Comparison of ENCODE assay signal across 11 cellular contexts in genomic region chr6:16819752-16820151, GRCh38. TPM values are rescaled to one million over a fixed set of nuclear protein-coding genes. Genes with fewer than 3 reads are reported as not detected.
DNase-seq lines count a peak whose midpoint lies in the region; ATAC-seq and TF ChIP-seq lines count a peak whose summit lies in the region.
"Had no signal": no experiment of that assay in that cellular context is flagged by ENCODE, and none has a peak within 500 bp of the region (broad histone marks: within the 10 kb centered on the region; RNA-seq: fewer than 3 reads in every experiment).

No MANE protein-coding gene starts in this region.

- intact Hi-C loops in activated CD8-positive, alpha-beta T cell treated with anti-CD3 and anti-CD28 coated beads for 36 hours (cut with micrococcal nuclease) = no loop called here
- intact Hi-C loops in CD14-positive monocyte (cut with micrococcal nuclease) = no loop called here

- ATAC-seq in activated CD8-positive, alpha-beta T cell treated with anti-CD3 and anti-CD28 coated beads for 36 hours = no peak
- ATAC-seq in HG03354 (IDR thresholded peaks at IDR 0.05; ENCODE audit: poor library complexity, severe bottlenecking, unreplicated experiment) = no peak

- in situ Hi-C loops in ACHN (cut with HindIII; ENCODE audit: low pct_ligation_motif_present, low pct_unique_long_range_greater_than_20kb, low sequenced_read_pairs) = no loop called here

- peaks cover 3% of the 10 kb centered on the region for H3K4me1 Mint-ChIP-seq in activated CD8-positive, alpha-beta T cell treated with anti-CD3 and anti-CD28 coated beads for 36 hours (ENCODE audit: low read depth)
- H3K4me1 Mint-ChIP-seq in CD14-positive monocyte = peaks cover 7% of the 10 kb centered on the region

- H3K27me3 Mint-ChIP-seq in activated CD8-positive, alpha-beta T cell treated with anti-CD3 and anti-CD28 coated beads for 36 hours = peaks cover 13% of the 10 kb centered on the region
- H3K27me3 Mint-ChIP-seq in CD14-positive monocyte (ENCODE audit: low read depth in 3 of 3) = peaks cover 7 to 9% (median 9%) of the 10 kb centered on the region in 3 donors

- H3K4me3 Mint-ChIP-seq in activated CD8-positive, alpha-beta T cell treated with anti-CD3 and anti-CD28 coated beads for 36 hours = no peak overlapping the region
- H3K4me3 Mint-ChIP-seq in CD14-positive monocyte = no peak overlapping the region
- H3K4me3 Mint-ChIP-seq: dendritic cell treated with granulocyte-macrophage colony-stimulating factor and Interleukin-4, amounts not matched to agents 40 ng/mL and 50 ng/mL, for 4 days; T-helper 2 cell treated with Interferon-gamma antibody and Interleukin-4, amounts not matched to agents 5 μg/mL and 100 μg/mL, for 36 hours had no signal

- peak; percentile 17 for DNase-seq in ACHN
- DNase-seq in RPMI8226 = peak; percentile 17
- peak; percentile 58 for DNase-seq in fibroblast of peridontal ligament (ENCODE audit: extremely low read depth)
- DNase-seq in NOMO-1 treated with DMSO at 0.1 percent for 48 hours (lab: John Stamatoyannopoulos, UW; ENCODE audit: unreplicated experiment) = no peak
- DNase-seq in activated CD8-positive, alpha-beta T cell treated with anti-CD3 and anti-CD28 coated beads for 36 hours = no peak
- no peak for DNase-seq in CD14-positive monocyte (ENCODE audit: low spot score)
- DNase-seq: stimulated activated CD4-positive, alpha-beta T cell treated with anti-CD3 and anti-CD28 coated beads, Interleukin-4, amount 100 ng/mL, for 1 hour had no signal

- TF ChIP-seq CTCF in GM12872 (IDR thresholded peaks at IDR 0.05; ENCODE audit: insufficient read depth, low read depth, low read length) = peak; percentile 23; the same call in 1 of the 3 replicates
- no peak for TF ChIP-seq CTCF in activated CD8-positive, alpha-beta T cell treated with anti-CD3 and anti-CD28 coated beads for 36 hours (IDR thresholded peaks at IDR 0.05)
- no peak for TF ChIP-seq CTCF in CD14-positive monocyte (IDR thresholded peaks at IDR 0.05)

- H3K27ac Mint-ChIP-seq in activated CD8-positive, alpha-beta T cell treated with anti-CD3 and anti-CD28 coated beads for 36 hours = no peak overlapping the region
- no peak overlapping the region for H3K27ac Mint-ChIP-seq in CD14-positive monocyte
- H3K27ac Mint-ChIP-seq: dendritic cell treated with granulocyte-macrophage colony-stimulating factor and Interleukin-4, amounts not matched to agents 40 ng/mL and 50 ng/mL, for 4 days; T-helper 2 cell treated with Interferon-gamma antibody and Interleukin-4, amounts not matched to agents 5 μg/mL and 100 μg/mL, for 36 hours had no signal

- H3K36me3 Mint-ChIP-seq in activated CD8-positive, alpha-beta T cell treated with anti-CD3 and anti-CD28 coated beads for 36 hours (ENCODE audit: low read depth) = no peaks in the 10 kb centered on the region
- H3K36me3 Mint-ChIP-seq in CD14-positive monocyte = no peaks in the 10 kb centered on the region

- CTCF ChIA-PET in activated CD8-positive, alpha-beta T cell treated with anti-CD3 and anti-CD28 coated beads for 36 hours (lab: Charles Lee) = interaction anchor here (0.9 to 2.0 kb wide), 4 partner anchors 14 to 1196 kb away, joined by 3 to 11 read pairs (median 4); no protein-coding TSS in a partner anchor

- no peaks in the 10 kb centered on the region for H3K9me3 Mint-ChIP-seq in activated CD8-positive, alpha-beta T cell treated with anti-CD3 and anti-CD28 coated beads for 36 hours
- peaks cover 0 to 8% (median under 1%) of the 10 kb centered on the region in 7 donors for H3K9me3 Mint-ChIP-seq in CD14-positive monocyte
- H3K9me3 Mint-ChIP-seq: dendritic cell treated with granulocyte-macrophage colony-stimulating factor and Interleukin-4, amounts not matched to agents 40 ng/mL and 50 ng/mL, for 4 days; T-helper 2 cell treated with Interferon-gamma antibody and Interleukin-4, amounts not matched to agents 5 μg/mL and 100 μg/mL, for 36 hours had no signal

- POLR2A ChIA-PET in activated CD8-positive, alpha-beta T cell treated with anti-CD3 and anti-CD28 coated beads for 36 hours (lab: Charles Lee) = no interaction called here

RNA-seq across cellular contexts. Expression of gene ATXN1, which starts 58.5 kb away (rescaled TPM):
- 10 to 100 TPM; 35.4 to 40.8 TPM for total RNA-seq in activated CD8-positive, alpha-beta T cell treated with anti-CD3 and anti-CD28 coated beads for 36 hours
- 10 to 100 TPM in 1 of 2 donors, 1 to 10 TPM in 1; 8.8 to 10.9 TPM for polyA plus RNA-seq in CD14-positive monocyte

Comparison
In these comparisons a context has a peak if more than half of its experiments do, and no peak if none do; other contexts are left out.
1. DNase-seq: peak in ACHN (single experiment), RPMI8226 (single experiment) and fibroblast of peridontal ligament (single experiment); none in NOMO-1 treated with DMSO at 0.1 percent for 48 hours (single experiment), activated CD8-positive, alpha-beta T cell treated with anti-CD3 and anti-CD28 coated beads for 36 hours (single experiment) and CD14-positive monocyte (single experiment).